ENCODE assay signal across 5 cellular contexts in the genomic region with DNA sequence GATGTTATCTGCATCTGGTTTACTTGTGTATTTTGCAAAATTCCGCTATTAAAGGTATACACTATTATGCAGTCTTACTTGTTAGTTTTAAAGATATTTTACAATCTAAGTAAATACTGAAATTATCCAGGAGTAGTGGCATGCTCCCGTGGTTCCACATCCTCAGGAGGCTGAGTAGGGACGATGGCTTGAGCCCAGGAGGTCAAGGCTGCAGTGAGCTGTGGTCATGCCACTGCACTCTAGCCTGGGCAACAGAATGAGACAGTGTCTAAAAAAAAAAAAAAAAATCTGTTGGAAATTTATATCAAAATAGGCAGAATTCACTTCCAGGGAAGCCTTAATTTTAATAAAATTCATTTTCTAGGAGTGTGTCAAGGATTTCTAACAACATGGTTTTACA.
"Had no signal": no experiment of that assay in that cellular context is flagged by ENCODE, and none has a peak within 500 bp of the region (broad histone marks: within the 10 kb centered on the region; RNA-seq: fewer than 3 reads in every experiment).

No MANE protein-coding gene starts in this region.

- H3K9me3 Mint-ChIP-seq: GM23338, H9 had no signal

- DNase-seq: H9, HCEC 1CT, IMR-90 had no signal

- H3K4me1 Mint-ChIP-seq: GM23338, H9 had no signal

- H3K4me3 Mint-ChIP-seq: GM23338, H9 had no signal

- H3K27ac Mint-ChIP-seq: GM23338, H9 had no signal

- ATAC-seq: GM23338, K562 had no signal
